ENCODE assay signal across 1 cellular context in genomic region chr22:20537325-20537756, GRCh38.
TF ChIP-seq lines count a peak whose summit lies in the region.

No MANE protein-coding gene starts in this region.

TF ChIP-seq in K562, 482 proteins besides CTCF, POLR2A, EP300 and RAD21:
- TF ChIP-seq CBFB (CRISPR knock-in tag; IDR thresholded peaks at IDR 0.05) (peak; percentile 76; the same call in 1 of the 2 replicates), SP2 (IDR thresholded peaks at IDR 0.05; ENCODE audit: extremely low read depth, low read depth, low read length, poor library complexity, severe bottlenecking) (no peak), ZNF277 (CRISPR knock-in tag; IDR thresholded peaks at IDR 0.05; ENCODE audit: borderline replicate concordance) (no peak), RNF2 (IDR thresholded peaks at IDR 0.05) (no peak), FIP1L1 (IDR thresholded peaks at IDR 0.05; ENCODE audit: low read depth, low read length, poor library complexity, severe bottlenecking) (no peak), ZBED1 (IDR thresholded peaks at IDR 0.05) (0 out of 2 replicates have a peak, but pooled peaks have one; percentile 19), MEIS2 (IDR thresholded peaks at IDR 0.05; ENCODE audit: partially characterized antibody) (no peak), GTF2A2 (tag; IDR thresholded peaks at IDR 0.05) (no peak), HINFP (tag; conservative IDR thresholded peaks at IDR 0.05; ENCODE audit: low read depth) (no peak), ZKSCAN8 (CRISPR knock-in tag; IDR thresholded peaks at IDR 0.05) (no peak), TRIM28 (IDR thresholded peaks at IDR 0.05) (no peak), GATA2 (CRISPR knock-in tag; IDR thresholded peaks at IDR 0.05) (peak; percentile 56; the same call in 1 of the 2 replicates), MAFG (tag; conservative IDR thresholded peaks at IDR 0.05) (no peak), PRMT5 (CRISPR knock-in tag; IDR thresholded peaks at IDR 0.05) (no peak), STAT5A (IDR thresholded peaks at IDR 0.05; ENCODE audit: borderline replicate concordance, low read length) (no peak), ZNF143 (CRISPR knock-in tag; IDR thresholded peaks at IDR 0.05) (peak; percentile 44; the same call in 1 of the 2 replicates), NR3C1 (CRISPR knock-in tag; IDR thresholded peaks at IDR 0.05) (0 out of 2 replicates have a peak, but pooled peaks have one; percentile 32), ADNP (tag; IDR thresholded peaks at IDR 0.05) (no peak), WHSC1 (IDR thresholded peaks at IDR 0.05; ENCODE audit: low read length) (peak; percentile 27), FOXP1 (CRISPR knock-in tag; IDR thresholded peaks at IDR 0.05) (0 out of 2 replicates have a peak, but pooled peaks have one; percentile 3), TEAD2 (tag; IDR thresholded peaks at IDR 0.05) (no peak), RBM39 (optimal IDR thresholded peaks at IDR 0.05; ENCODE audit: low read depth, low read length) (peak; percentile 69), FOXJ3 (CRISPR knock-in tag; IDR thresholded peaks at IDR 0.05) (no peak), ZNF263 (CRISPR knock-in tag; IDR thresholded peaks at IDR 0.05; ENCODE audit: borderline replicate concordance) (no peak), SETDB1 (IDR thresholded peaks at IDR 0.05; ENCODE audit: low read length) (peak; percentile 41), RBM14 (IDR thresholded peaks at IDR 0.05; ENCODE audit: borderline replicate concordance, insufficient read depth, low read depth, low read length) (no peak), TEAD4 (IDR thresholded peaks at IDR 0.05; ENCODE audit: low read length) (no peak), TEAD4 (CRISPR knock-in tag; IDR thresholded peaks at IDR 0.05; ENCODE audit: borderline replicate concordance) (peak; percentile 5; the same call in 1 of the 2 replicates), HMGN3 (IDR thresholded peaks at IDR 0.05; ENCODE audit: borderline replicate concordance, extremely low read depth, insufficient read length, low read depth, low read length) (no peak), SNRNP70 (optimal IDR thresholded peaks at IDR 0.05; ENCODE audit: low read depth, low read length) (peak; percentile 56), STAG1 (CRISPR knock-in tag; IDR thresholded peaks at IDR 0.05; ENCODE audit: borderline replicate concordance) (peak; percentile 39; the same call in 1 of the 2 replicates), HEY1 (CRISPR knock-in tag; IDR thresholded peaks at IDR 0.05; ENCODE audit: borderline replicate concordance) (no peak), CREB1 (IDR thresholded peaks at IDR 0.05) (no peak), CREB1 (CRISPR knock-in tag; IDR thresholded peaks at IDR 0.05) (peak; percentile 36; the same call in 1 of the 2 replicates), CGGBP1 (CRISPR knock-in tag; IDR thresholded peaks at IDR 0.05) (no peak), E2F3 (CRISPR knock-in tag; IDR thresholded peaks at IDR 0.05) (no peak), UBTF (IDR thresholded peaks at IDR 0.05; ENCODE audit: borderline replicate concordance in 1 of 2, low read depth in 2 of 2, low read length in 2 of 2) (no peak), ZNF12 (CRISPR knock-in tag; IDR thresholded peaks at IDR 0.05) (0 out of 2 replicates have a peak, but pooled peaks have one; percentile 13), LARP7 (IDR thresholded peaks at IDR 0.05) (no peak), CBX3 (IDR thresholded peaks at IDR 0.05; ENCODE audit: borderline replicate concordance in 1 of 2, low read length in 2 of 2) (peak in 1 of 2 experiments; percentile 29; a peak in 1 of 3 replicates)
- TF ChIP-seq, protein P1, sequence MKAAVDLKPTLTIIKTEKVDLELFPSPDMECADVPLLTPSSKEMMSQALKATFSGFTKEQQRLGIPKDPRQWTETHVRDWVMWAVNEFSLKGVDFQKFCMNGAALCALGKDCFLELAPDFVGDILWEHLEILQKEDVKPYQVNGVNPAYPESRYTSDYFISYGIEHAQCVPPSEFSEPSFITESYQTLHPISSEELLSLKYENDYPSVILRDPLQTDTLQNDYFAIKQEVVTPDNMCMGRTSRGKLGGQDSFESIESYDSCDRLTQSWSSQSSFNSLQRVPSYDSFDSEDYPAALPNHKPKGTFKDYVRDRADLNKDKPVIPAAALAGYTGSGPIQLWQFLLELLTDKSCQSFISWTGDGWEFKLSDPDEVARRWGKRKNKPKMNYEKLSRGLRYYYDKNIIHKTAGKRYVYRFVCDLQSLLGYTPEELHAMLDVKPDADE (conservative IDR thresholded peaks at IDR 0.05; ENCODE audit: control insufficient read depth, low read depth, low read length): no peak
